ENCODE assay signal across 8 cellular contexts in the genomic region with DNA sequence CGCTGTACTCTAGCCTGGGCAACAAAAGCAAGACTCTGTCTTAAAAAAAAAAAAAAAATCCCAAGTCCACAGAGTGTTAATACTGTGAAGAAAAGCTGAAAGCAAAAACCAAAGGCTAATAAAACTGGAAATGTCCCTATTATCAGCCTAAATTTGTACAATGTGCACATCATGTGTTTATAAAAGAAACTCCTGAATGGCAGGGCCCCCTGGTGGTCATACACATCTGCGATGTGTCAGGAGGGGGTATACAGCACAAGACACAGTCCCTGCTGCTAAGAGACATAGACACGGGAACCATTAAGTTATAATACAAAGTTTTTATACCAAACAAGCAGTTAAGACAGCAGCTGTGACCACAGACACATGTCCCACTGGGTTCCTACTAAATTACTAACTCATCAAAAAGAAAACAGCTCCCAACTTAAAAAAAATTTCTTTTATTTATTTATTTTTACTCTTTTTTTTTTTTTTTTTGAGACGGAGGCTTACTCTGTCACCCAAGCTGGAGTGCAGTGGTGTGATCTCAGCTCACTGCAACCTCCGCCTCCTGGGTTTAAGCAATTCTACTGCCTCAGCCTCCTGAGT. TPM values are rescaled to one million over a fixed set of nuclear protein-coding genes. Genes with fewer than 3 reads are reported as not detected.
A peak's percentile ranks its signal among the peaks of the same experiment; 100 is the strongest.
DNase-seq lines count a peak whose midpoint lies in the region; ATAC-seq and TF ChIP-seq lines count a peak whose summit lies in the region.

No MANE protein-coding gene starts in this region.

- no peak overlapping the region for H3K27ac ChIP-seq in OCI-LY7 (ENCODE audit: low read depth, low read length, poor library complexity, severe bottlenecking)

- no TSS peak for BruUV-seq in OCI-LY7 (replicated peaks; lab: Mats Ljungman, UMichigan)

- no peak overlapping the region for H3K4me3 Mint-ChIP-seq in natural killer cell treated with Interleukin-12 subunit alpha and Interleukin-12 subunit beta and Interleukin-15 and Interleukin-18, amount 100 ng/mL, for 72 hours

- H3K36me3 ChIP-seq in OCI-LY7 (ENCODE audit: insufficient read depth, low read length), result peaks cover 49% of the 10 kb centered on the region

- peaks cover 0 to 7% of the 10 kb centered on the region in 2 donors for H3K4me1 Mint-ChIP-seq in natural killer cell treated with Interleukin-12 subunit alpha and Interleukin-12 subunit beta and Interleukin-15 and Interleukin-18, amount 100 ng/mL, for 72 hours (ENCODE audit: low read depth in 2 of 2)

- no peak overlapping the region for H3K27ac Mint-ChIP-seq in natural killer cell treated with Interleukin-12 subunit alpha and Interleukin-12 subunit beta and Interleukin-15 and Interleukin-18, amount 100 ng/mL, for 72 hours

- peak; percentile 89 for DNase-seq in GM12865 (ENCODE audit: low read depth)
- peak; percentile 88 for DNase-seq in OCI-LY7 (ENCODE audit: low spot score)
- DNase-seq in activated T-cell treated with anti-CD3 and anti-CD28 coated beads for 1 hour (ENCODE audit: low read depth), result peak; percentile 77
- DNase-seq in erythroblast (lab: John Stamatoyannopoulos, UW), result peak; percentile 81 to 83
- peak; percentile 84 for DNase-seq in natural killer cell treated with Interleukin-12 subunit alpha and Interleukin-12 subunit beta and Interleukin-15 and Interleukin-18, amount 100 ng/mL, for 72 hours (ENCODE audit: low spot score)
- DNase-seq in stimulated activated naive CD8-positive, alpha-beta T cell treated with anti-CD3 and anti-CD28 coated beads, Interleukin-15, Interleukin-2, amounts not matched to agents 100 U/mL and 50 U/mL, for 24 hours, result peak; percentile 80

- peaks cover 20% of the 10 kb centered on the region for H3K4me1 ChIP-seq in OCI-LY7 (ENCODE audit: insufficient read depth, low read length, poor library complexity, severe bottlenecking)

- no peaks in the 10 kb centered on the region for H3K9me2 ChIP-seq in OCI-LY7 (ENCODE audit: insufficient read depth, low read length)

- H2AFZ ChIP-seq in OCI-LY7 (ENCODE audit: low read length), result no peak overlapping the region

- POLR2A ChIA-PET in OCI-LY7 (lab: Charles Lee), result interaction anchor here (0.7 to 1.9 kb wide), 7 partner anchors 12 to 337 kb away, joined by 3 to 5 read pairs (median 3); no protein-coding TSS in a partner anchor

- CTCF ChIA-PET in OCI-LY7 (lab: Charles Lee; ENCODE audit: unreplicated experiment), result interaction anchor here (0.5 to 1.5 kb wide), 3 partner anchors 12 to 121 kb away, joined by 3 read pairs; no protein-coding TSS in a partner anchor

- H3K4me2 ChIP-seq in OCI-LY7 (ENCODE audit: low read length), result no peak overlapping the region

- intact Hi-C loops in OCI-LY7 (cut with micrococcal nuclease; ENCODE audit: unreplicated experiment), result loop anchor here (1.0 to 5.0 kb wide), 4 partner anchors 70 to 329 kb away; partner anchors contain the start of gene ZNF710

- H3K9me3 ChIP-seq in OCI-LY7 (ENCODE audit: low read length), result no peaks in the 10 kb centered on the region

- H3K36me3 Mint-ChIP-seq in natural killer cell treated with Interleukin-12 subunit alpha and Interleukin-12 subunit beta and Interleukin-15 and Interleukin-18, amount 100 ng/mL, for 72 hours, result no peaks in the 10 kb centered on the region

- H3K27me3 Mint-ChIP-seq in natural killer cell treated with Interleukin-12 subunit alpha and Interleukin-12 subunit beta and Interleukin-15 and Interleukin-18, amount 100 ng/mL, for 72 hours, result no peaks in the 10 kb centered on the region

- H3K9me3 Mint-ChIP-seq in natural killer cell treated with Interleukin-12 subunit alpha and Interleukin-12 subunit beta and Interleukin-15 and Interleukin-18, amount 100 ng/mL, for 72 hours, result no peaks in the 10 kb centered on the region

- no peak for TF ChIP-seq POLR2A in erythroblast (IDR thresholded peaks at IDR 0.05; ENCODE audit: low read length)

- H3K79me2 ChIP-seq in OCI-LY7 (ENCODE audit: insufficient read depth, low read depth, low read length), result no peaks in the 10 kb centered on the region

- no peaks in the 10 kb centered on the region for H4K20me1 ChIP-seq in OCI-LY7 (ENCODE audit: insufficient read depth, low read length)

- peak; percentile 76 for TF ChIP-seq CTCF in GM12865 (IDR thresholded peaks at IDR 0.05; ENCODE audit: insufficient read depth, low read depth, low read length, missing control alignments)
- peak; percentile 95 for TF ChIP-seq CTCF in OCI-LY7 (conservative IDR thresholded peaks at IDR 0.05; ENCODE audit: low read length)

- H3K4me3 ChIP-seq in GM12865 (ENCODE audit: low read depth, low read length) (no peak overlapping the region), OCI-LY7 (ENCODE audit: low read depth, low read length, poor library complexity, severe bottlenecking) (no peak overlapping the region)

- ATAC-seq in HG03565 (IDR thresholded peaks at IDR 0.05; ENCODE audit: unreplicated experiment), result peak; percentile 49
- peak; percentile 71 to 72 for ATAC-seq in natural killer cell treated with Interleukin-12 subunit alpha and Interleukin-12 subunit beta and Interleukin-15 and Interleukin-18, amount 100 ng/mL, for 72 hours
- ATAC-seq in stimulated activated naive CD8-positive, alpha-beta T cell treated with anti-CD3 and anti-CD28 coated beads, Interleukin-15, Interleukin-2, amounts not matched to agents 100 U/mL and 50 U/mL, for 24 hours, result peak; percentile 80
- ATAC-seq in GM21367 (IDR thresholded peaks at IDR 0.05; ENCODE audit: unreplicated experiment), result no peak

RNA-seq across cellular contexts. Expression of gene IDH2, which starts 31.0 kb away (rescaled TPM):
- total RNA-seq in OCI-LY7 (2014; rRNA removed; shearing (Covaris generic)), result 204 and 220 TPM in 2 replicates
- total RNA-seq in OCI-LY7 (2022), result 216 and 224 TPM in 2 replicates
- 10 to 100 TPM; 94.3 to 96.4 TPM for total RNA-seq in natural killer cell treated with Interleukin-12 subunit alpha and Interleukin-12 subunit beta and Interleukin-15 and Interleukin-18, amount 100 ng/mL, for 72 hours
